In the genomic region with DNA sequence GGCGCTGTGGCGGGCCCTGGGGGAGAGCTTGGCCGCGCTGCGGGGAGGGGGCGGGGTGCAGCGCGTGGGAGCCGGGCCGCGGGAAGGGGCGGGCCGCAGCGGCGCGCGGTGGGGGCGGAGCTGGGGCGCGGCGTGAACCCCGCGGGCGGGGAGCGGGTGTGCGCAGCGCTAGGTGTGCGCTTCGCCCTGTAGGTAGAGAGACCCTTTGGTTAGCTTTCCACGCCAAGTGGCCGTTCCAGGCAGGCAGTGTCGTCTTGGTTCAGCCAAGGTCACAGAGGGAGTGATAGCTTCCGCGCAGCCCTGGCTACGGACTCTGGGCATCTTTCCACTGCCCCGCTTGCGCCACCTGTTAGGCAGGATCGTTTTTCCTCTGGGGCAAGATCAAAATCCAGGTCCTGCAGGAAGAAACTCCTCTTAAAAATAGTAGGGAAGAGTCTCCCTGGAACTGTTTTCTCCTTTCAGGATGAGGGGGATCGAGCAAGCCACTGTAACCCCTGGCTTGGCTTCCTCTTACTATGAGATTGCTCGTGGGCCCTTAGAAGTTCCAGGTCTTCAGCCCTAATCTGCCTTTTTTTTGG, we compare ENCODE assay signal across 1 cellular context.
TF ChIP-seq lines count a peak whose summit lies in the region.

No MANE protein-coding gene starts in this region.

TF ChIP-seq in HEK293, 187 proteins besides CTCF, POLR2A, EP300 and RAD21 (continued from another document):
- TF ChIP-seq ZNF157 (tag by site-specific recombination; IDR thresholded peaks at IDR 0.05) (no peak), ZSCAN30 (tag by site-specific recombination; IDR thresholded peaks at IDR 0.05) (no peak), ZNF2 (tag by site-specific recombination; IDR thresholded peaks at IDR 0.05) (no peak), ZNF660 (tag by site-specific recombination; IDR thresholded peaks at IDR 0.05) (no peak), SP2 (tag by site-specific recombination; IDR thresholded peaks at IDR 0.05) (0 out of 2 replicates have a peak, but pooled peaks have one; percentile 4)
- TF ChIP-seq, protein P1, sequence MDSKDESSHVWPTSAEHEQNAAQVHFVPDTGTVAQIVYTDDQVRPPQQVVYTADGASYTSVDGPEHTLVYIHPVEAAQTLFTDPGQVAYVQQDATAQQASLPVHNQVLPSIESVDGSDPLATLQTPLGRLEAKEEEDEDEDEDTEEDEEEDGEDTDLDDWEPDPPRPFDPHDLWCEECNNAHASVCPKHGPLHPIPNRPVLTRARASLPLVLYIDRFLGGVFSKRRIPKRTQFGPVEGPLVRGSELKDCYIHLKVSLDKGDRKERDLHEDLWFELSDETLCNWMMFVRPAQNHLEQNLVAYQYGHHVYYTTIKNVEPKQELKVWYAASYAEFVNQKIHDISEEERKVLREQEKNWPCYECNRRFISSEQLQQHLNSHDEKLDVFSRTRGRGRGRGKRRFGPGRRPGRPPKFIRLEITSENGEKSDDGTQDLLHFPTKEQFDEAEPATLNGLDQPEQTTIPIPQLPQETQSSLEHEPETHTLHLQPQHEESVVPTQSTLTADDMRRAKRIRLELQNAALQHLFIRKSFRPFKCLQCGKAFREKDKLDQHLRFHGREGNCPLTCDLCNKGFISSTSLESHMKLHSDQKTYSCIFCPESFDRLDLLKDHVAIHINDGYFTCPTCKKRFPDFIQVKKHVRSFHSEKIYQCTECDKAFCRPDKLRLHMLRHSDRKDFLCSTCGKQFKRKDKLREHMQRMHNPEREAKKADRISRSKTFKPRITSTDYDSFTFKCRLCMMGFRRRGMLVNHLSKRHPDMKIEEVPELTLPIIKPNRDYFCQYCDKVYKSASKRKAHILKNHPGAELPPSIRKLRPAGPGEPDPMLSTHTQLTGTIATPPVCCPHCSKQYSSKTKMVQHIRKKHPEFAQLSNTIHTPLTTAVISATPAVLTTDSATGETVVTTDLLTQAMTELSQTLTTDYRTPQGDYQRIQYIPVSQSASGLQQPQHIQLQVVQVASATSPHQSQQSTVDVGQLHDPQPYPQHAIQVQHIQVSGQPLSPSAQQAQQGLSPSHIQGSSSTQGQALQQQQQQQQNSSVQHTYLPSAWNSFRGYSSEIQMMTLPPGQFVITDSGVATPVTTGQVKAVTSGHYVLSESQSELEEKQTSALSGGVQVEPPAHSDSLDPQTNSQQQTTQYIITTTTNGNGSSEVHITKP (tag by site-specific recombination; IDR thresholded peaks at IDR 0.05) = 0 out of 2 replicates have a peak, but pooled peaks have one; percentile 8
- TF ChIP-seq, protein P2, sequence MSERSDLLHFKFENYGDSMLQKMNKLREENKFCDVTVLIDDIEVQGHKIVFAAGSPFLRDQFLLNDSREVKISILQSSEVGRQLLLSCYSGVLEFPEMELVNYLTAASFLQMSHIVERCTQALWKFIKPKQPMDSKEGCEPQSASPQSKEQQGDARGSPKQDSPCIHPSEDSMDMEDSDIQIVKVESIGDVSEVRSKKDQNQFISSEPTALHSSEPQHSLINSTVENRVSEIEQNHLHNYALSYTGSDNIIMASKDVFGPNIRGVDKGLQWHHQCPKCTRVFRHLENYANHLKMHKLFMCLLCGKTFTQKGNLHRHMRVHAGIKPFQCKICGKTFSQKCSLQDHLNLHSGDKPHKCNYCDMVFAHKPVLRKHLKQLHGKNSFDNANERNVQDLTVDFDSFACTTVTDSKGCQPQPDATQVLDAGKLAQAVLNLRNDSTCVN (tag by site-specific recombination; optimal IDR thresholded peaks at IDR 0.05) = peak; percentile 28
